In the genomic region with DNA sequence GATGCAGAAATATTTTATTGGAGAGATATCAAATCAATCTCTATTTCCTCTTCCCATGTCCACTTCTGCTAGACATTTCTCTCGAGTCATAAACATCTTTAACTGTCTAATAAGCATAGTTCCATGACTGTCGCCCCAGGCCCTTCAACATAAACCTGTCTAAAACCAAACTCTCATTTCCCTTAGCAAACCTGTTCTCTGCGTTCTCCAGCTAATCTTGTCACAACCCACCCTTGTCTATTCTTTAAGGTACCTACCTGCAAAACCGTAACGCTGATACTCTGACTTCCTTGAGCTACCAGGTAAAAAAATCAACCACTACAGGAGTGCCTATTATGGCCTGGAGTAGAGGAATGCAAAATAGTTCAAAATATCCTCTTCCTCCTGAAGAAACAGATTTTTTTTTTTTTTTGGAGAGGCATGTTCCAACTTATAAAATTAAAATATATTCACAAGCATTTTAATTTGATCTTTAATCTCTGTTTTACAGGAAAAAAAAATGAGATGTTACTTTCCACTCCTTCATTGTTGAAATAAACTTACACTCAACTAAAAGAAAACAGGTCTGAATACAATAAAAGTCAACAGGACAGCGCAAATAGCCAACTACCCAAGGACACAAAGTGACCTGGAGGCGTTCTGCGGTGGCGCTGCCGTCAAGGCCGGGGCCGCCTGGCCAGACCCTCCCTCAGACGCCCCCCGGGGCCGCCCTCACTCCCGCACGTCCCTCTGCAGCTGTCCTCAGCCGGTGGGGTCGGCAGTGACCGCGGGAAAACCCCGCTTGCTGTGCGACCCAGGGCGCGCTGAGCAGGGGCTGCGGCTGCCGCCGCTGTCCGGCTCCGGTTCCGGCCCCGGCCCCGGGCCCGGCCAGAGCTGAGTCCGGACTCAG, we compare ENCODE assay signal across 1 cellular context.
A peak's percentile ranks its signal among the peaks of the same experiment; 100 is the strongest.
TF ChIP-seq lines count a peak whose summit lies in the region.

No MANE protein-coding gene starts in this region.

TF ChIP-seq in HepG2, 621 proteins besides CTCF, POLR2A, EP300 and RAD21 (continued from another document and continues in another):
- TF ChIP-seq, protein P1, sequence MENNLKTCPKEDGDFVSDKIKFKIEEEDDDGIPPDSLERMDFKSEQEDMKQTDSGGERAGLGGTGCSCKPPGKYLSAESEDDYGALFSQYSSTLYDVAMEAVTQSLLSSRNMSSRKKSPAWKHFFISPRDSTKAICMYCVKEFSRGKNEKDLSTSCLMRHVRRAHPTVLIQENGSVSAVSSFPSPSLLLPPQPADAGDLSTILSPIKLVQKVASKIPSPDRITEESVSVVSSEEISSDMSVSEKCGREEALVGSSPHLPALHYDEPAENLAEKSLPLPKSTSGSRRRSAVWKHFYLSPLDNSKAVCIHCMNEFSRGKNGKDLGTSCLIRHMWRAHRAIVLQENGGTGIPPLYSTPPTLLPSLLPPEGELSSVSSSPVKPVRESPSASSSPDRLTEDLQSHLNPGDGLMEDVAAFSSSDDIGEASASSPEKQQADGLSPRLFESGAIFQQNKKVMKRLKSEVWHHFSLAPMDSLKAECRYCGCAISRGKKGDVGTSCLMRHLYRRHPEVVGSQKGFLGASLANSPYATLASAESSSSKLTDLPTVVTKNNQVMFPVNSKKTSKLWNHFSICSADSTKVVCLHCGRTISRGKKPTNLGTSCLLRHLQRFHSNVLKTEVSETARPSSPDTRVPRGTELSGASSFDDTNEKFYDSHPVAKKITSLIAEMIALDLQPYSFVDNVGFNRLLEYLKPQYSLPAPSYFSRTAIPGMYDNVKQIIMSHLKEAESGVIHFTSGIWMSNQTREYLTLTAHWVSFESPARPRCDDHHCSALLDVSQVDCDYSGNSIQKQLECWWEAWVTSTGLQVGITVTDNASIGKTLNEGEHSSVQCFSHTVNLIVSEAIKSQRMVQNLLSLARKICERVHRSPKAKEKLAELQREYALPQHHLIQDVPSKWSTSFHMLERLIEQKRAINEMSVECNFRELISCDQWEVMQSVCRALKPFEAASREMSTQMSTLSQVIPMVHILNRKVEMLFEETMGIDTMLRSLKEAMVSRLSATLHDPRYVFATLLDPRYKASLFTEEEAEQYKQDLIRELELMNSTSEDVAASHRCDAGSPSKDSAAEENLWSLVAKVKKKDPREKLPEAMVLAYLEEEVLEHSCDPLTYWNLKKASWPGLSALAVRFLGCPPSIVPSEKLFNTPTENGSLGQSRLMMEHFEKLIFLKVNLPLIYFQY (CRISPR knock-in tag; IDR thresholded peaks at IDR 0.05; ENCODE audit: borderline replicate concordance) = 0 out of 2 replicates have a peak, but pooled peaks have one; percentile 74
- TF ChIP-seq KDM4B (CRISPR knock-in tag; IDR thresholded peaks at IDR 0.05) = no peak
- TF ChIP-seq, protein P2, sequence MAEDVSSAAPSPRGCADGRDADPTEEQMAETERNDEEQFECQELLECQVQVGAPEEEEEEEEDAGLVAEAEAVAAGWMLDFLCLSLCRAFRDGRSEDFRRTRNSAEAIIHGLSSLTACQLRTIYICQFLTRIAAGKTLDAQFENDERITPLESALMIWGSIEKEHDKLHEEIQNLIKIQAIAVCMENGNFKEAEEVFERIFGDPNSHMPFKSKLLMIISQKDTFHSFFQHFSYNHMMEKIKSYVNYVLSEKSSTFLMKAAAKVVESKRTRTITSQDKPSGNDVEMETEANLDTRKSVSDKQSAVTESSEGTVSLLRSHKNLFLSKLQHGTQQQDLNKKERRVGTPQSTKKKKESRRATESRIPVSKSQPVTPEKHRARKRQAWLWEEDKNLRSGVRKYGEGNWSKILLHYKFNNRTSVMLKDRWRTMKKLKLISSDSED (CRISPR knock-in tag; IDR thresholded peaks at IDR 0.05) = 0 out of 2 replicates have a peak, but pooled peaks have one; percentile 36
- no peak for TF ChIP-seq GABPA (IDR thresholded peaks at IDR 0.05; ENCODE audit: low read depth, low read length)
- no peak for TF ChIP-seq GABPA (CRISPR knock-in tag; IDR thresholded peaks at IDR 0.05; ENCODE audit: low read depth)
- TF ChIP-seq ZNF713 (CRISPR knock-in tag; IDR thresholded peaks at IDR 0.05) = no peak
- 0 out of 2 replicates have a peak, but pooled peaks have one; percentile 52 for TF ChIP-seq NCOA1 (CRISPR knock-in tag; IDR thresholded peaks at IDR 0.05)
- TF ChIP-seq, protein P3, sequence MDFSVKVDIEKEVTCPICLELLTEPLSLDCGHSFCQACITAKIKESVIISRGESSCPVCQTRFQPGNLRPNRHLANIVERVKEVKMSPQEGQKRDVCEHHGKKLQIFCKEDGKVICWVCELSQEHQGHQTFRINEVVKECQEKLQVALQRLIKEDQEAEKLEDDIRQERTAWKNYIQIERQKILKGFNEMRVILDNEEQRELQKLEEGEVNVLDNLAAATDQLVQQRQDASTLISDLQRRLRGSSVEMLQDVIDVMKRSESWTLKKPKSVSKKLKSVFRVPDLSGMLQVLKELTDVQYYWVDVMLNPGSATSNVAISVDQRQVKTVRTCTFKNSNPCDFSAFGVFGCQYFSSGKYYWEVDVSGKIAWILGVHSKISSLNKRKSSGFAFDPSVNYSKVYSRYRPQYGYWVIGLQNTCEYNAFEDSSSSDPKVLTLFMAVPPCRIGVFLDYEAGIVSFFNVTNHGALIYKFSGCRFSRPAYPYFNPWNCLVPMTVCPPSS (IDR thresholded peaks at IDR 0.05) = no peak
- TF ChIP-seq ZNF33B (CRISPR knock-in tag; IDR thresholded peaks at IDR 0.05) = no peak
- TF ChIP-seq, protein P4, sequence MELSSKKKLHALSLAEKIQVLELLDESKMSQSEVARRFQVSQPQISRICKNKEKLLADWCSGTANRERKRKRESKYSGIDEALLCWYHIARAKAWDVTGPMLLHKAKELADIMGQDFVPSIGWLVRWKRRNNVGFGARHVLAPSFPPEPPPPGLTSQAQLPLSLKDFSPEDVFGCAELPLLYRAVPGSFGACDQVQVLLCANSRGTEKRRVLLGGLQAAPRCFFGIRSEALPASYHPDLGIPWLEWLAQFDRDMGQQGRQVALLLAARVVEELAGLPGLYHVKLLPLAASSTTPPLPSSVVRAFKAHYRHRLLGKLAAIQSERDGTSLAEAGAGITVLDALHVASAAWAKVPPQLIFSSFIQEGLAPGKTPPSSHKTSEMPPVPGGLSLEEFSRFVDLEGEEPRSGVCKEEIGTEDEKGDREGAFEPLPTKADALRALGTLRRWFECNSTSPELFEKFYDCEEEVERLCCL (CRISPR knock-in tag; IDR thresholded peaks at IDR 0.05; ENCODE audit: borderline replicate concordance) = no peak
- TF ChIP-seq, protein P5, sequence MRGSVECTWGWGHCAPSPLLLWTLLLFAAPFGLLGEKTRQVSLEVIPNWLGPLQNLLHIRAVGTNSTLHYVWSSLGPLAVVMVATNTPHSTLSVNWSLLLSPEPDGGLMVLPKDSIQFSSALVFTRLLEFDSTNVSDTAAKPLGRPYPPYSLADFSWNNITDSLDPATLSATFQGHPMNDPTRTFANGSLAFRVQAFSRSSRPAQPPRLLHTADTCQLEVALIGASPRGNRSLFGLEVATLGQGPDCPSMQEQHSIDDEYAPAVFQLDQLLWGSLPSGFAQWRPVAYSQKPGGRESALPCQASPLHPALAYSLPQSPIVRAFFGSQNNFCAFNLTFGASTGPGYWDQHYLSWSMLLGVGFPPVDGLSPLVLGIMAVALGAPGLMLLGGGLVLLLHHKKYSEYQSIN (CRISPR knock-in tag; IDR thresholded peaks at IDR 0.05; ENCODE audit: borderline replicate concordance) = no peak
- no peak for TF ChIP-seq HNF4G (IDR thresholded peaks at IDR 0.05; ENCODE audit: borderline replicate concordance, low read depth, low read length)
- no peak; the same call in 1 of the 2 replicates for TF ChIP-seq HNF4G (CRISPR knock-in tag; IDR thresholded peaks at IDR 0.05; ENCODE audit: borderline replicate concordance, low read depth)
- no peak for TF ChIP-seq PLRG1 (conservative IDR thresholded peaks at IDR 0.05)
- TF ChIP-seq TOPORS (CRISPR knock-in tag; IDR thresholded peaks at IDR 0.05) = no peak
- TF ChIP-seq GATAD2A (CRISPR knock-in tag; IDR thresholded peaks at IDR 0.05) = no peak
- TF ChIP-seq, protein P6, sequence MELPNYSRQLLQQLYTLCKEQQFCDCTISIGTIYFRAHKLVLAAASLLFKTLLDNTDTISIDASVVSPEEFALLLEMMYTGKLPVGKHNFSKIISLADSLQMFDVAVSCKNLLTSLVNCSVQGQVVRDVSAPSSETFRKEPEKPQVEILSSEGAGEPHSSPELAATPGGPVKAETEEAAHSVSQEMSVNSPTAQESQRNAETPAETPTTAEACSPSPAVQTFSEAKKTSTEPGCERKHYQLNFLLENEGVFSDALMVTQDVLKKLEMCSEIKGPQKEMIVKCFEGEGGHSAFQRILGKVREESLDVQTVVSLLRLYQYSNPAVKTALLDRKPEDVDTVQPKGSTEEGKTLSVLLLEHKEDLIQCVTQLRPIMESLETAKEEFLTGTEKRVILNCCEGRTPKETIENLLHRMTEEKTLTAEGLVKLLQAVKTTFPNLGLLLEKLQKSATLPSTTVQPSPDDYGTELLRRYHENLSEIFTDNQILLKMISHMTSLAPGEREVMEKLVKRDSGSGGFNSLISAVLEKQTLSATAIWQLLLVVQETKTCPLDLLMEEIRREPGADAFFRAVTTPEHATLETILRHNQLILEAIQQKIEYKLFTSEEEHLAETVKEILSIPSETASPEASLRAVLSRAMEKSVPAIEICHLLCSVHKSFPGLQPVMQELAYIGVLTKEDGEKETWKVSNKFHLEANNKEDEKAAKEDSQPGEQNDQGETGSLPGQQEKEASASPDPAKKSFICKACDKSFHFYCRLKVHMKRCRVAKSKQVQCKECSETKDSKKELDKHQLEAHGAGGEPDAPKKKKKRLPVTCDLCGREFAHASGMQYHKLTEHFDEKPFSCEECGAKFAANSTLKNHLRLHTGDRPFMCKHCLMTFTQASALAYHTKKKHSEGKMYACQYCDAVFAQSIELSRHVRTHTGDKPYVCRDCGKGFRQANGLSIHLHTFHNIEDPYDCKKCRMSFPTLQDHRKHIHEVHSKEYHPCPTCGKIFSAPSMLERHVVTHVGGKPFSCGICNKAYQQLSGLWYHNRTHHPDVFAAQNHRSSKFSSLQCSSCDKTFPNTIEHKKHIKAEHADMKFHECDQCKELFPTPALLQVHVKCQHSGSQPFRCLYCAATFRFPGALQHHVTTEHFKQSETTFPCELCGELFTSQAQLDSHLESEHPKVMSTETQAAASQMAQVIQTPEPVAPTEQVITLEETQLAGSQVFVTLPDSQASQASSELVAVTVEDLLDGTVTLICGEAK (IDR thresholded peaks at IDR 0.05) = no peak
- TF ChIP-seq, protein P6 (CRISPR knock-in tag; IDR thresholded peaks at IDR 0.05) = peak; percentile 28; the same call in 1 of the 2 replicates
- 0 out of 2 replicates have a peak, but pooled peaks have one; percentile 4 for TF ChIP-seq NCOA2 (CRISPR knock-in tag; IDR thresholded peaks at IDR 0.05)
- TF ChIP-seq, protein P7, sequence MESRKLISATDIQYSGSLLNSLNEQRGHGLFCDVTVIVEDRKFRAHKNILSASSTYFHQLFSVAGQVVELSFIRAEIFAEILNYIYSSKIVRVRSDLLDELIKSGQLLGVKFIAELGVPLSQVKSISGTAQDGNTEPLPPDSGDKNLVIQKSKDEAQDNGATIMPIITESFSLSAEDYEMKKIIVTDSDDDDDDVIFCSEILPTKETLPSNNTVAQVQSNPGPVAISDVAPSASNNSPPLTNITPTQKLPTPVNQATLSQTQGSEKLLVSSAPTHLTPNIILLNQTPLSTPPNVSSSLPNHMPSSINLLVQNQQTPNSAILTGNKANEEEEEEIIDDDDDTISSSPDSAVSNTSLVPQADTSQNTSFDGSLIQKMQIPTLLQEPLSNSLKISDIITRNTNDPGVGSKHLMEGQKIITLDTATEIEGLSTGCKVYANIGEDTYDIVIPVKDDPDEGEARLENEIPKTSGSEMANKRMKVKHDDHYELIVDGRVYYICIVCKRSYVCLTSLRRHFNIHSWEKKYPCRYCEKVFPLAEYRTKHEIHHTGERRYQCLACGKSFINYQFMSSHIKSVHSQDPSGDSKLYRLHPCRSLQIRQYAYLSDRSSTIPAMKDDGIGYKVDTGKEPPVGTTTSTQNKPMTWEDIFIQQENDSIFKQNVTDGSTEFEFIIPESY (CRISPR knock-in tag; IDR thresholded peaks at IDR 0.05) = no peak
- TF ChIP-seq, protein P8, sequence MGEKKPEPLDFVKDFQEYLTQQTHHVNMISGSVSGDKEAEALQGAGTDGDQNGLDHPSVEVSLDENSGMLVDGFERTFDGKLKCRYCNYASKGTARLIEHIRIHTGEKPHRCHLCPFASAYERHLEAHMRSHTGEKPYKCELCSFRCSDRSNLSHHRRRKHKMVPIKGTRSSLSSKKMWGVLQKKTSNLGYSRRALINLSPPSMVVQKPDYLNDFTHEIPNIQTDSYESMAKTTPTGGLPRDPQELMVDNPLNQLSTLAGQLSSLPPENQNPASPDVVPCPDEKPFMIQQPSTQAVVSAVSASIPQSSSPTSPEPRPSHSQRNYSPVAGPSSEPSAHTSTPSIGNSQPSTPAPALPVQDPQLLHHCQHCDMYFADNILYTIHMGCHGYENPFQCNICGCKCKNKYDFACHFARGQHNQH (CRISPR knock-in tag; IDR thresholded peaks at IDR 0.05) = 0 out of 2 replicates have a peak, but pooled peaks have one; percentile 33
- TF ChIP-seq, protein P9, sequence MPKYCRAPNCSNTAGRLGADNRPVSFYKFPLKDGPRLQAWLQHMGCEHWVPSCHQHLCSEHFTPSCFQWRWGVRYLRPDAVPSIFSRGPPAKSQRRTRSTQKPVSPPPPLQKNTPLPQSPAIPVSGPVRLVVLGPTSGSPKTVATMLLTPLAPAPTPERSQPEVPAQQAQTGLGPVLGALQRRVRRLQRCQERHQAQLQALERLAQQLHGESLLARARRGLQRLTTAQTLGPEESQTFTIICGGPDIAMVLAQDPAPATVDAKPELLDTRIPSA (CRISPR knock-in tag; IDR thresholded peaks at IDR 0.05; ENCODE audit: borderline replicate concordance) = no peak
- TF ChIP-seq SRSF9 (IDR thresholded peaks at IDR 0.05; ENCODE audit: borderline replicate concordance, insufficient read depth, low read depth, low read length, poor library complexity, severe bottlenecking) = no peak
- no peak for TF ChIP-seq ARNTL (CRISPR knock-in tag; IDR thresholded peaks at IDR 0.05)
